16 cellular contexts compared by ENCODE assay signal in genomic region chr21:26061437-26061836, GRCh38.
DNase-seq lines count a peak whose midpoint lies in the region; ATAC-seq and TF ChIP-seq lines count a peak whose summit lies in the region.
"Had no signal": no experiment of that assay in that cellular context is flagged by ENCODE, and none has a peak within 500 bp of the region (broad histone marks: within the 10 kb centered on the region; RNA-seq: fewer than 3 reads in every experiment).

No MANE protein-coding gene starts in this region.

- ATAC-seq in aorta (ENCODE audit: low FRiP score): peak; percentile 84
- no peak for ATAC-seq in naive thymus-derived CD8-positive, alpha-beta T cell
- ATAC-seq: naive thymus-derived CD4-positive, alpha-beta T cell; stimulated activated naive B cell treated with anti-CD40 and anti-IgM and Interleukin-4, amounts not matched to agents 10 μg/mL and 1 μg/mL and 100 μg/mL, for 72 hours had no signal

- intact Hi-C loops in aorta (cut with DNase I): no loop called here

- peak; percentile 36 for DNase-seq in NCI-H1694 treated with DMSO at 0.1 percent for 48 hours (lab: John Stamatoyannopoulos, UW)
- no peak for DNase-seq in endothelial cell (ENCODE audit: low spot score)
- DNase-seq in iris pigment epithelial cell (ENCODE audit: low read depth): peak; percentile 48
- DNase-seq in aorta: no peak
- DNase-seq in activated naive CD4-positive, alpha-beta T cell treated with anti-CD3 and anti-CD28 coated beads, Interleukin-2, amount 50 U/mL, for 16 hours: no peak
- no peak for DNase-seq in ureter (ENCODE audit: low spot score)
- DNase-seq in naive thymus-derived CD8-positive, alpha-beta T cell: no peak
- DNase-seq: MG63; naive thymus-derived CD4-positive, alpha-beta T cell; NCI-H2081 treated with DMSO at 0.1 percent for 48 hours; right lobe of liver; stimulated activated naive B cell treated with anti-CD40 and anti-IgM and Interleukin-4, amounts not matched to agents 10 μg/mL and 1 μg/mL and 100 μg/mL, for 72 hours had no signal

- no peaks in the 10 kb centered on the region for H3K4me1 ChIP-seq in aorta (ENCODE audit: control insufficient read depth in 1 of 2, insufficient read depth in 2 of 2, low read length in 2 of 2)

- TF ChIP-seq CTCF in endothelial cell (IDR thresholded peaks at IDR 0.05; ENCODE audit: unreplicated experiment): no peak

- 58% methylated on average over 4 of the region's 4 CpGs for WGBS in aorta, 2 donors

- no peak overlapping the region for H3K4me3 ChIP-seq in aorta (ENCODE audit: low read length in 2 of 2)
- H3K4me3 ChIP-seq: MG63, right lobe of liver, vagina had no signal

- H3K4me1 Mint-ChIP-seq in endothelial cell (ENCODE audit: unreplicated experiment): peaks cover 51% of the 10 kb centered on the region
- H3K4me1 Mint-ChIP-seq in naive thymus-derived CD8-positive, alpha-beta T cell: peaks cover 0 to 9% (median 6%) of the 10 kb centered on the region in 4 donors

- no peak overlapping the region for H3K27ac ChIP-seq in aorta (ENCODE audit: low read depth in 1 of 2, low read length in 2 of 2)
- H3K27ac ChIP-seq: right lobe of liver had no signal

- POLR2A ChIA-PET in naive thymus-derived CD8-positive, alpha-beta T cell (lab: Charles Lee): interaction anchor here (1.3 kb wide), 1 partner anchor 9 kb away, joined by 3 read pairs; no protein-coding TSS in a partner anchor

- no peaks in the 10 kb centered on the region for H3K9me3 ChIP-seq in aorta (ENCODE audit: control insufficient read depth, low read length)
- H3K9me3 ChIP-seq: MG63, right lobe of liver, vagina had no signal

- H3K4me3 Mint-ChIP-seq in endothelial cell (ENCODE audit: unreplicated experiment): no peak overlapping the region
- H3K4me3 Mint-ChIP-seq in naive thymus-derived CD8-positive, alpha-beta T cell: no peak overlapping the region
- H3K4me3 Mint-ChIP-seq: activated naive CD4-positive, alpha-beta T cell treated with anti-CD3 and anti-CD28 coated beads, Interleukin-2, amount 50 U/mL, for 24 hours; CD14-positive monocyte; naive thymus-derived CD4-positive, alpha-beta T cell; stimulated activated naive B cell treated with anti-CD40 and anti-IgM and Interleukin-4, amounts not matched to agents 10 μg/mL and 1 μg/mL and 100 μg/mL, for 72 hours; T-helper 1 cell treated with Interleukin-12 subunit alpha and Interleukin-12 subunit beta and Interleukin-4 antibody, amounts not matched to agents 30 μg/mL and 1 μg/mL, for 36 hours had no signal

- H3K36me3 Mint-ChIP-seq in endothelial cell (ENCODE audit: low read depth, unreplicated experiment): peaks cover 10% of the 10 kb centered on the region
- H3K36me3 Mint-ChIP-seq in naive thymus-derived CD8-positive, alpha-beta T cell: no peaks in the 10 kb centered on the region

- no peaks in the 10 kb centered on the region for H3K36me3 ChIP-seq in aorta (ENCODE audit: control insufficient read depth in 1 of 2, insufficient read depth in 2 of 2, low read length in 1 of 2)
- H3K36me3 ChIP-seq: MG63, right lobe of liver, vagina had no signal

- peaks cover 1% of the 10 kb centered on the region for H3K27me3 Mint-ChIP-seq in endothelial cell (ENCODE audit: unreplicated experiment)
- H3K27me3 Mint-ChIP-seq in naive thymus-derived CD8-positive, alpha-beta T cell: no peaks in the 10 kb centered on the region
- H3K27me3 Mint-ChIP-seq: activated naive CD4-positive, alpha-beta T cell treated with anti-CD3 and anti-CD28 coated beads, Interleukin-2, amount 50 U/mL, for 24 hours; naive thymus-derived CD4-positive, alpha-beta T cell; stimulated activated naive B cell treated with anti-CD40 and anti-IgM and Interleukin-4, amounts not matched to agents 10 μg/mL and 1 μg/mL and 100 μg/mL, for 72 hours had no signal

- no peaks in the 10 kb centered on the region for H3K27me3 ChIP-seq in aorta (ENCODE audit: control insufficient read depth in 1 of 2, insufficient read depth in 2 of 2, low read length in 1 of 2)
- H3K27me3 ChIP-seq: MG63, right lobe of liver, vagina had no signal

- no peaks in the 10 kb centered on the region for H3K9me3 Mint-ChIP-seq in endothelial cell (ENCODE audit: unreplicated experiment)
- no peaks in the 10 kb centered on the region for H3K9me3 Mint-ChIP-seq in naive thymus-derived CD8-positive, alpha-beta T cell
- H3K9me3 Mint-ChIP-seq: activated naive CD4-positive, alpha-beta T cell treated with anti-CD3 and anti-CD28 coated beads, Interleukin-2, amount 50 U/mL, for 24 hours; CD14-positive monocyte; naive thymus-derived CD4-positive, alpha-beta T cell; stimulated activated naive B cell treated with anti-CD40 and anti-IgM and Interleukin-4, amounts not matched to agents 10 μg/mL and 1 μg/mL and 100 μg/mL, for 72 hours; T-helper 1 cell treated with Interleukin-12 subunit alpha and Interleukin-12 subunit beta and Interleukin-4 antibody, amounts not matched to agents 30 μg/mL and 1 μg/mL, for 36 hours had no signal

- peak overlapping the region; percentile 18 for H3K27ac Mint-ChIP-seq in endothelial cell (ENCODE audit: unreplicated experiment)
- no peak overlapping the region for H3K27ac Mint-ChIP-seq in naive thymus-derived CD8-positive, alpha-beta T cell
- H3K27ac Mint-ChIP-seq: activated naive CD4-positive, alpha-beta T cell treated with anti-CD3 and anti-CD28 coated beads, Interleukin-2, amount 50 U/mL, for 24 hours; stimulated activated naive B cell treated with anti-CD40 and anti-IgM and Interleukin-4, amounts not matched to agents 10 μg/mL and 1 μg/mL and 100 μg/mL, for 72 hours; T-helper 1 cell treated with Interleukin-12 subunit alpha and Interleukin-12 subunit beta and Interleukin-4 antibody, amounts not matched to agents 30 μg/mL and 1 μg/mL, for 36 hours had no signal

Comparison
In these comparisons a context has a peak if more than half of its experiments do, and no peak if none do; other contexts are left out.
1. DNase-seq: peak in NCI-H1694 treated with DMSO at 0.1 percent for 48 hours (single experiment) and iris pigment epithelial cell (single experiment); none in endothelial cell (single experiment), aorta (0 of 2), activated naive CD4-positive, alpha-beta T cell treated with anti-CD3 and anti-CD28 coated beads, Interleukin-2, amount 50 U/mL, for 16 hours (single experiment), ureter (single experiment) and naive thymus-derived CD8-positive, alpha-beta T cell (0 of 10).